ENCODE assay signal across 16 cellular contexts in genomic region chr9:79895232-79895631, GRCh38.
DNase-seq lines count a peak whose midpoint lies in the region; ATAC-seq and TF ChIP-seq lines count a peak whose summit lies in the region.
"Had no signal": no experiment of that assay in that cellular context is flagged by ENCODE, and none has a peak within 500 bp of the region (broad histone marks: within the 10 kb centered on the region; RNA-seq: fewer than 3 reads in every experiment).

No MANE protein-coding gene starts in this region.

- no peak for TF ChIP-seq CTCF in HFF-Myc (IDR thresholded peaks at IDR 0.05; ENCODE audit: low read depth, low read length, missing control alignments)
- no peak for TF ChIP-seq CTCF in mesothelial cell of epicardium (IDR thresholded peaks at IDR 0.05; ENCODE audit: unreplicated experiment)

- peaks cover 12% of the 10 kb centered on the region for H3K4me1 Mint-ChIP-seq in mesothelial cell of epicardium
- peaks cover 2 to 5% of the 10 kb centered on the region in 2 donors for H3K4me1 Mint-ChIP-seq in stimulated activated naive B cell treated with anti-CD40 and anti-IgM and Interleukin-4, amounts not matched to agents 10 μg/mL and 1 μg/mL and 100 μg/mL, for 72 hours
- H3K4me1 Mint-ChIP-seq: CD14-positive monocyte had no signal

- no peaks in the 10 kb centered on the region for H3K36me3 Mint-ChIP-seq in mesothelial cell of epicardium
- no peaks in the 10 kb centered on the region for H3K36me3 Mint-ChIP-seq in stimulated activated naive B cell treated with anti-CD40 and anti-IgM and Interleukin-4, amounts not matched to agents 10 μg/mL and 1 μg/mL and 100 μg/mL, for 72 hours
- H3K36me3 Mint-ChIP-seq: CD14-positive monocyte; CD8-positive, alpha-beta T cell had no signal

- peaks cover 46% of the 10 kb centered on the region for H3K27me3 Mint-ChIP-seq in mesothelial cell of epicardium (ENCODE audit: low read depth)
- no peaks in the 10 kb centered on the region for H3K27me3 Mint-ChIP-seq in stimulated activated naive B cell treated with anti-CD40 and anti-IgM and Interleukin-4, amounts not matched to agents 10 μg/mL and 1 μg/mL and 100 μg/mL, for 72 hours

- H3K4me3 ChIP-seq in HFF-Myc (replicated peaks; ENCODE audit: low read depth, low read length), result no peak overlapping the region
- H3K4me3 ChIP-seq: A549, K562 had no signal

- peak; percentile 41 for DNase-seq in EH (ENCODE audit: low read depth)
- DNase-seq in HFF-Myc (ENCODE audit: extremely low read depth, low read depth), result peak; percentile 10
- peak; percentile 6 for DNase-seq in cerebellar cortex (ENCODE audit: low spot score)
- no peak for DNase-seq in mesothelial cell of epicardium (ENCODE audit: low spot score in 2 of 2, unreplicated experiment in 2 of 2)
- no peak for DNase-seq in stimulated activated naive B cell treated with anti-CD40 and anti-IgM and Interleukin-4, amounts not matched to agents 10 μg/mL and 1 μg/mL and 100 μg/mL, for 72 hours
- no peak for DNase-seq in erythroblast (lab: John Stamatoyannopoulos, UW)
- DNase-seq: CD8-positive, alpha-beta T cell; COR-L47; DMS153; DMS79 treated with DMSO at 0.1 percent for 48 hours; GF-D8 had no signal

- no peak for TF ChIP-seq POLR2A in erythroblast (IDR thresholded peaks at IDR 0.05; ENCODE audit: low read length)

- ATAC-seq in HG03095 (IDR thresholded peaks at IDR 0.05; ENCODE audit: unreplicated experiment), result no peak
- no peak for ATAC-seq in stimulated activated naive B cell treated with anti-CD40 and anti-IgM and Interleukin-4, amounts not matched to agents 10 μg/mL and 1 μg/mL and 100 μg/mL, for 72 hours (replicated peaks)
- ATAC-seq: A549; CD8-positive, alpha-beta T cell; HCT116; K562 had no signal

- H3K9me3 Mint-ChIP-seq in mesothelial cell of epicardium, result no peaks in the 10 kb centered on the region
- H3K9me3 Mint-ChIP-seq in stimulated activated naive B cell treated with anti-CD40 and anti-IgM and Interleukin-4, amounts not matched to agents 10 μg/mL and 1 μg/mL and 100 μg/mL, for 72 hours, result no peaks in the 10 kb centered on the region
- H3K9me3 Mint-ChIP-seq: CD8-positive, alpha-beta T cell had no signal

- no peak overlapping the region for H3K4me3 Mint-ChIP-seq in mesothelial cell of epicardium
- no peak overlapping the region for H3K4me3 Mint-ChIP-seq in stimulated activated naive B cell treated with anti-CD40 and anti-IgM and Interleukin-4, amounts not matched to agents 10 μg/mL and 1 μg/mL and 100 μg/mL, for 72 hours
- H3K4me3 Mint-ChIP-seq: CD14-positive monocyte; CD8-positive, alpha-beta T cell had no signal

- H3K27ac Mint-ChIP-seq in mesothelial cell of epicardium, result no peak overlapping the region
- no peak overlapping the region for H3K27ac Mint-ChIP-seq in stimulated activated naive B cell treated with anti-CD40 and anti-IgM and Interleukin-4, amounts not matched to agents 10 μg/mL and 1 μg/mL and 100 μg/mL, for 72 hours
- H3K27ac Mint-ChIP-seq: CD14-positive monocyte; CD8-positive, alpha-beta T cell had no signal

Comparison
In these comparisons a context has a peak if more than half of its experiments do, and no peak if none do; other contexts are left out.
1. DNase-seq: peak in EH (single experiment), HFF-Myc (single experiment) and cerebellar cortex (single experiment); none in mesothelial cell of epicardium (0 of 2), stimulated activated naive B cell treated with anti-CD40 and anti-IgM and Interleukin-4, amounts not matched to agents 10 μg/mL and 1 μg/mL and 100 μg/mL, for 72 hours (single experiment) and erythroblast (0 of 2).